ENCODE assay signal across 1 cellular context in genomic region chr17:60325730-60326524, GRCh38.
A peak's percentile ranks its signal among the peaks of the same experiment; 100 is the strongest.
TF ChIP-seq lines count a peak whose summit lies in the region.

No MANE protein-coding gene starts in this region.

TF ChIP-seq in liver, 16 proteins besides CTCF, POLR2A, EP300 and RAD21 (continued from another document):
- TF ChIP-seq ATF3 (IDR thresholded peaks at IDR 0.05) (no peak), HNF4A (conservative IDR thresholded peaks at IDR 0.05) (peak; percentile 48 to 67), JUND (IDR thresholded peaks at IDR 0.05) (peak in 1 of 2 donors; percentile 10), FOXA2 (IDR thresholded peaks at IDR 0.05) (no peak)
TF ChIP-seq in liver: peak in this region for 3.
